8 cellular contexts compared by ENCODE assay signal in genomic region chr19:1094978-1095701, GRCh38. TPM values are rescaled to one million over a fixed set of nuclear protein-coding genes. Genes with fewer than 3 reads are reported as not detected.
DNase-seq lines count a peak whose midpoint lies in the region; ATAC-seq, FAIRE-seq and TF ChIP-seq lines count a peak whose summit lies in the region.

Gene POLR2E, minus strand, starts transcription at chr19:1095375. Its CDS starts 60 bp downstream, at chr19:1095315.

- peak; percentile 85 for ATAC-seq in GM21360 (IDR thresholded peaks at IDR 0.05; ENCODE audit: unreplicated experiment)

- peak; percentile 86 for FAIRE-seq in HTR-8/SVneo (lab: Jason Lieb, UNC)

- H3K9ac ChIP-seq in endodermal cell (ENCODE audit: extremely low read depth, low read length, poor library complexity, severe bottlenecking) = peak within 1 kb of the TSS; percentile 73

- peaks cover 30% of the 10 kb centered on the region for H3K36me3 ChIP-seq in endodermal cell (ENCODE audit: control insufficient read depth, insufficient read depth, low read length)

- peaks cover 4% of the 10 kb centered on the region for H3K4me1 Mint-ChIP-seq in endodermal cell

- H3K27me3 ChIP-seq in endodermal cell (ENCODE audit: control insufficient read depth, insufficient read depth, low read length, poor library complexity, severe bottlenecking) = no peaks in the 10 kb centered on the region

- H3K9me3 ChIP-seq in endodermal cell (ENCODE audit: control insufficient read depth, low read length) = no peaks in the 10 kb centered on the region

- DNase-seq in COLO668 (lab: John Stamatoyannopoulos, UW; ENCODE audit: unreplicated experiment) (peak; percentile 96), HTR-8/SVneo (ENCODE audit: insufficient read length, low spot score) (peak; percentile 94), NOMO-1 treated with dmso at 0.1 percent for 144 hours (lab: John Stamatoyannopoulos, UW; ENCODE audit: unreplicated experiment) (peak; percentile 96), endodermal cell (peak; percentile 99), mesenteric fat pad (ENCODE audit: low spot score) (peak; percentile 99)
- peak; percentile 97 for DNase-seq in activated CD8-positive, alpha-beta memory T cell treated with anti-CD3 and anti-CD28 coated beads, Interleukin-2, amount 50 U/mL, for 1 hour (ENCODE audit: extremely low read depth)
- DNase-seq in stimulated activated CD8-positive, alpha-beta memory T cell treated with anti-CD3 and anti-CD28 coated beads, Interleukin-15, amount 100 ng/mL, for 24 hours (ENCODE audit: low read depth) = peak; percentile 99

- H3K4me3 Mint-ChIP-seq in endodermal cell = peak within 1 kb of the TSS; percentile 86

- no peaks in the 10 kb centered on the region for H3K4me1 ChIP-seq in endodermal cell (ENCODE audit: control insufficient read depth, insufficient read depth, low read length)

- no peaks in the 10 kb centered on the region for H3K27me3 Mint-ChIP-seq in endodermal cell (ENCODE audit: insufficient read depth)

- WGBS in endodermal cell (ENCODE audit: insufficient coverage in 1 of 2, insufficient read length in 1 of 2), 2 experiments = 0 to 1% methylated on average over 52 to 81 of the region's 81 CpGs

- peak within 1 kb of the TSS; percentile 88 for H3K27ac Mint-ChIP-seq in endodermal cell

- H3K27ac ChIP-seq in endodermal cell (ENCODE audit: low read depth, low read length) = no peak within 1 kb of the TSS

- no peaks in the 10 kb centered on the region for H3K9me3 Mint-ChIP-seq in endodermal cell

- peaks cover 22% of the 10 kb centered on the region for H3K36me3 Mint-ChIP-seq in endodermal cell (ENCODE audit: low read depth)

- peak within 1 kb of the TSS; percentile 87 for H3K4me3 ChIP-seq in endodermal cell (ENCODE audit: low read length)

- no peak for TF ChIP-seq CTCF in endodermal cell (conservative IDR thresholded peaks at IDR 0.05)

RNA-seq across cellular contexts. Expression of gene POLR2E, which starts in this region (rescaled TPM):
- total RNA-seq in endodermal cell (100 to 1,000 TPM; 225 to 254 TPM), mesenteric fat pad (205 TPM)
- polyA plus RNA-seq in endodermal cell (2013, experiment 1 of 2) = 192 TPM
- polyA plus RNA-seq in endodermal cell (2013, experiment 2 of 2) = 174 TPM
